ENCODE assay signal across 8 cellular contexts in genomic region chr7:76358053-76358477, GRCh38. TPM values are rescaled to one million over a fixed set of nuclear protein-coding genes. Genes with fewer than 3 reads are reported as not detected.
A peak's percentile ranks its signal among the peaks of the same experiment; 100 is the strongest.
DNase-seq lines count a peak whose midpoint lies in the region; ATAC-seq and TF ChIP-seq lines count a peak whose summit lies in the region.

No MANE protein-coding gene starts in this region.

- TF ChIP-seq CTCF in esophagus muscularis mucosa (IDR thresholded peaks at IDR 0.05) = no peak

- no peak for TF ChIP-seq POLR2A in esophagus muscularis mucosa (IDR thresholded peaks at IDR 0.05; ENCODE audit: low read depth)

- no peaks in the 10 kb centered on the region for H3K9me3 Mint-ChIP-seq in naive thymus-derived CD8-positive, alpha-beta T cell

- peaks cover 0 to 7% (median 3%) of the 10 kb centered on the region in 4 donors for H3K36me3 ChIP-seq in esophagus muscularis mucosa
- H3K36me3 ChIP-seq in subcutaneous abdominal adipose tissue (ENCODE audit: control insufficient read depth in 5 of 5, insufficient read depth in 5 of 5, low read length in 5 of 5) = peaks cover 4 to 13% (median 7%) of the 10 kb centered on the region in 5 donors

- peak overlapping the region; percentile 88 to 99 (median 94) for H3K4me3 ChIP-seq in esophagus muscularis mucosa
- peak overlapping the region; percentile 87 to 99 (median 96) for H3K4me3 ChIP-seq in subcutaneous abdominal adipose tissue (ENCODE audit: low read depth in 1 of 5, low read length in 5 of 5)

- H3K4me3 Mint-ChIP-seq in naive thymus-derived CD8-positive, alpha-beta T cell = peak overlapping the region; percentile 93 to 99 (median 96)

- POLR2A ChIA-PET in naive thymus-derived CD8-positive, alpha-beta T cell (lab: Charles Lee) = interaction anchor here (0.6 to 3.3 kb wide), 5 partner anchors 9 to 310 kb away, joined by 3 to 34 read pairs (median 6); partner anchors contain the start of genes MDH2 and STYXL1

- no peaks in the 10 kb centered on the region for H3K27me3 Mint-ChIP-seq in naive thymus-derived CD8-positive, alpha-beta T cell

- peak overlapping the region; percentile 99 to 100 (median 100) for H3K27ac ChIP-seq in esophagus muscularis mucosa (replicated peaks in 1 of 4)
- peak overlapping the region; percentile 99 for H3K27ac ChIP-seq in subcutaneous abdominal adipose tissue (ENCODE audit: low read depth, low read length)

- H3K36me3 Mint-ChIP-seq in naive thymus-derived CD8-positive, alpha-beta T cell = peaks cover 0 to 26% (median 16%) of the 10 kb centered on the region in 3 donors

- H3K4me1 ChIP-seq in esophagus muscularis mucosa (peaks cover 42 to 57% (median 49%) of the 10 kb centered on the region in 4 donors), subcutaneous abdominal adipose tissue (ENCODE audit: control insufficient read depth in 5 of 5, insufficient read depth in 5 of 5, low read length in 5 of 5) (peaks cover 3 to 56% (median 49%) of the 10 kb centered on the region in 5 donors)

- intact Hi-C loops in esophagus muscularis mucosa (cut with DNase I) = loop anchor here (2.0 to 10.0 kb wide), 2 partner anchors 39 to 73 kb away; no protein-coding TSS in a partner anchor

- TF ChIP-seq EP300 in esophagus muscularis mucosa (IDR thresholded peaks at IDR 0.05) = no peak

- DNase-seq in SHP77 (lab: John Stamatoyannopoulos, UW) (peak; percentile 10 to 27), SHP77 treated with DMSO at 0.1 percent for 48 hours (lab: John Stamatoyannopoulos, UW) (no peak), NCI-H2227 treated with DMSO at 0.1 percent for 48 hours (lab: John Stamatoyannopoulos, UW) (peak; percentile 61), activated T-cell treated with anti-CD3 and anti-CD28 coated beads for 48 hours (ENCODE audit: low read depth) (peak; percentile 56), esophagus muscularis mucosa (ENCODE audit: extremely low spot score) (peak; percentile 94)
- DNase-seq in naive thymus-derived CD8-positive, alpha-beta T cell = peak in 8 of 10 donors; percentile 24 to 67 (median 44)

- H3K4me1 Mint-ChIP-seq in naive thymus-derived CD8-positive, alpha-beta T cell = peaks cover 15 to 47% (median 41%) of the 10 kb centered on the region in 4 donors

- H3K27me3 ChIP-seq in esophagus muscularis mucosa = no peaks in the 10 kb centered on the region
- no peaks in the 10 kb centered on the region for H3K27me3 ChIP-seq in subcutaneous abdominal adipose tissue (ENCODE audit: control insufficient read depth in 5 of 5, insufficient read depth in 4 of 5, low read length in 5 of 5)

- H3K9ac ChIP-seq in subcutaneous abdominal adipose tissue (ENCODE audit: low read length in 5 of 5) = peak overlapping the region; percentile 89 to 99 (median 94)

- H3K27ac Mint-ChIP-seq in naive thymus-derived CD8-positive, alpha-beta T cell = peak overlapping the region; percentile 90 to 98 (median 95)

- ATAC-seq in HG02938 (IDR thresholded peaks at IDR 0.05; ENCODE audit: unreplicated experiment) = peak; percentile 28
- ATAC-seq in naive thymus-derived CD8-positive, alpha-beta T cell = peak; percentile 5 to 11

- under 1% methylated on average over 19 of the region's 24 CpGs for whole genome bisulfite sequencing in esophagus muscularis mucosa

- H3K9me3 ChIP-seq in esophagus muscularis mucosa (no peaks in the 10 kb centered on the region), subcutaneous abdominal adipose tissue (ENCODE audit: control insufficient read depth in 5 of 5, low read length in 5 of 5) (no peaks in the 10 kb centered on the region)

RNA-seq across cellular contexts. Expression of gene YWHAG, which starts 0.7 kb away (rescaled TPM):
- 10 to 100 TPM; 55.7 to 91.6 (median 73.7) TPM for total RNA-seq in esophagus muscularis mucosa
- 10 to 100 TPM; 36.5 to 38.2 TPM for total RNA-seq in naive thymus-derived CD8-positive, alpha-beta T cell
- polyA plus RNA-seq in naive thymus-derived CD8-positive, alpha-beta T cell = 1 to 10 TPM; 1.4 to 1.9 (median 1.7) TPM

RNA-seq across cellular contexts. Expression of gene SSC4D, which starts 51.4 kb away (rescaled TPM):
- total RNA-seq in esophagus muscularis mucosa = under 1 TPM in 3 of 4 donors, not detected in 1; 0.39 to 0.66 (median 0.46) TPM
- not detected for total RNA-seq in naive thymus-derived CD8-positive, alpha-beta T cell
- under 1 TPM in 2 of 3 donors, not detected in 1; 0.62 to 0.85 TPM for polyA plus RNA-seq in naive thymus-derived CD8-positive, alpha-beta T cell

RNA-seq across cellular contexts. Expression of gene HSPB1, which starts 55.6 kb away (rescaled TPM):
- total RNA-seq in esophagus muscularis mucosa = 1,000 to 10,000 TPM in 3 of 4 donors, 100 to 1,000 TPM in 1; 927 to 2,513 (median 1,694) TPM
- total RNA-seq in naive thymus-derived CD8-positive, alpha-beta T cell = 10 to 100 TPM; 48.5 to 49.4 TPM
- polyA plus RNA-seq in naive thymus-derived CD8-positive, alpha-beta T cell = 100 to 1,000 TPM in 2 of 3 donors, 10 to 100 TPM in 1; 96.4 to 128 (median 125) TPM

Comparison
In these comparisons a context has a peak if more than half of its experiments do, and no peak if none do; other contexts are left out.
1. RNA of gene HSPB1, which starts 55.6 kb away (total RNA-seq): 927 to 2,513 TPM in esophagus muscularis mucosa; 48.5 to 49.4 TPM in naive thymus-derived CD8-positive, alpha-beta T cell; every median in the first group is over 10 times any median in the second.